ENCODE assay signal across 8 cellular contexts in genomic region chr4:87424032-87424543, GRCh38. TPM values are rescaled to one million over a fixed set of nuclear protein-coding genes. Genes with fewer than 3 reads are reported as not detected.
DNase-seq lines count a peak whose midpoint lies in the region; ATAC-seq and TF ChIP-seq lines count a peak whose summit lies in the region.
"Not testable (repeated sequence)": the region's sequence is repeated elsewhere in the genome, so short reads cannot be mapped to it uniquely, and the experiment has no call there.

No MANE protein-coding gene starts in this region.

- not testable (repeated sequence) for H3K9me2 ChIP-seq in SK-N-SH

- not testable (repeated sequence) for BruUV-seq in Calu3 (replicated peaks; lab: Mats Ljungman, UMichigan)

- not testable (repeated sequence) for H3K27ac Mint-ChIP-seq in Calu3 (ENCODE audit: unreplicated experiment); activated naive CD8-positive, alpha-beta T cell treated with anti-CD3 and anti-CD28 coated beads, Interleukin-2, amount 10 ng/mL, durations not matched to agents 7 days and 5 days; endodermal cell
- H3K27ac Mint-ChIP-seq in immature natural killer cell (peak overlapping the region in 5 of 6 donors; percentile 3 to 94 (median 78)), neural crest cell (ENCODE audit: unreplicated experiment) (peak overlapping the region; percentile 6)

- peak overlapping the region; percentile 94; the same call in 1 of the 2 replicates for H3K9ac ChIP-seq in SK-N-SH
- not testable (repeated sequence) for H3K9ac ChIP-seq in endodermal cell (ENCODE audit: extremely low read depth, low read length, poor library complexity, severe bottlenecking)

- intact Hi-C loops in Calu3 (cut with micrococcal nuclease; ENCODE audit: unreplicated experiment), result loop anchor here (5.0 kb wide), 1 partner anchor 37 kb away; no protein-coding TSS in a partner anchor
- intact Hi-C loops in testis (cut with DNase I; ENCODE audit: low total_unique reads), result not testable (repeated sequence)

- peak overlapping the region; percentile 86 for H3K4me2 ChIP-seq in SK-N-SH

- TF ChIP-seq EP300 in SK-N-SH (IDR thresholded peaks at IDR 0.05; ENCODE audit: borderline replicate concordance in 1 of 2, low read depth in 1 of 2, low read length in 1 of 2), result not testable (repeated sequence)

- not testable (repeated sequence) for H3F3A ChIP-seq in SK-N-SH (replicated peaks; ENCODE audit: insufficient read depth)

- POLR2A ChIA-PET in SK-N-SH (lab: Yijun Ruan, JAX), result not testable (repeated sequence)
- POLR2A ChIA-PET in activated naive CD8-positive, alpha-beta T cell treated with anti-CD3 and anti-CD28 coated beads, Interleukin-2, amount 10 ng/mL, durations not matched to agents 7 days and 5 days (lab: Charles Lee), result interaction anchor here (0.6 to 2.3 kb wide), 7 partner anchors 14 to 205 kb away, joined by 3 to 8 read pairs (median 4); partner anchors contain the start of gene HSD17B11

- H3K9me3 ChIP-seq in KOPT-K1 (ENCODE audit: insufficient read depth, low read length, poor library complexity, severe bottlenecking); SK-N-SH; endodermal cell (ENCODE audit: control insufficient read depth, low read length); testis: not testable (repeated sequence)

- peaks cover 12% of the 10 kb centered on the region for H3K36me3 Mint-ChIP-seq in Calu3 (ENCODE audit: insufficient read depth, unreplicated experiment)
- not testable (repeated sequence) for H3K36me3 Mint-ChIP-seq in activated naive CD8-positive, alpha-beta T cell treated with anti-CD3 and anti-CD28 coated beads, Interleukin-2, amount 10 ng/mL, durations not matched to agents 7 days and 5 days; endodermal cell (ENCODE audit: low read depth); immature natural killer cell; neural crest cell (ENCODE audit: low read depth)

- not testable (repeated sequence) for H3K4me1 ChIP-seq in SK-N-SH (ENCODE audit: control insufficient read depth in 1 of 2, insufficient read depth in 2 of 2, low read depth in 1 of 2, low read length in 1 of 2); endodermal cell (ENCODE audit: control insufficient read depth, insufficient read depth, low read length)
- H3K4me1 ChIP-seq in testis, result peaks cover 14% of the 10 kb centered on the region

- peak overlapping the region; percentile 30 for H3K27ac ChIP-seq in KOPT-K1 (ENCODE audit: low read depth, low read length, poor library complexity, severe bottlenecking)
- H3K27ac ChIP-seq in SK-N-SH (ENCODE audit: low read depth in 2 of 2, low read length in 1 of 2), result peak overlapping the region in 1 of 2 experiments; percentile 96; a peak in 2 of 4 replicates
- H3K27ac ChIP-seq in endodermal cell (ENCODE audit: low read depth, low read length), result not testable (repeated sequence)
- peak overlapping the region; percentile 85 to 95 for H3K27ac ChIP-seq in testis

- TF ChIP-seq CTCF in Calu3 (IDR thresholded peaks at IDR 0.05; ENCODE audit: unreplicated experiment); SK-N-SH (IDR thresholded peaks at IDR 0.05); endodermal cell (conservative IDR thresholded peaks at IDR 0.05); neural crest cell (conservative IDR thresholded peaks at IDR 0.05); testis (IDR thresholded peaks at IDR 0.05): not testable (repeated sequence)

- not testable (repeated sequence) for TF ChIP-seq RAD21 in SK-N-SH (IDR thresholded peaks at IDR 0.05; ENCODE audit: low read length)

- H3K36me3 ChIP-seq in KOPT-K1 (ENCODE audit: insufficient read depth, low read length); SK-N-SH (replicated peaks in 1 of 2; ENCODE audit: control insufficient read depth in 1 of 2, insufficient read depth in 2 of 2, low read length in 1 of 2); endodermal cell (ENCODE audit: control insufficient read depth, insufficient read depth, low read length); testis (ENCODE audit: low read depth, missing control alignments): not testable (repeated sequence)

- H2AFZ ChIP-seq in SK-N-SH (ENCODE audit: low read depth), result peak overlapping the region; percentile 99; the same call in 1 of the 2 replicates

- not testable (repeated sequence) for TF ChIP-seq POLR2A in testis (IDR thresholded peaks at IDR 0.05)

- peak overlapping the region; percentile 98 for H3K4me3 Mint-ChIP-seq in Calu3 (ENCODE audit: low read depth, unreplicated experiment)
- peak overlapping the region; percentile 80 for H3K4me3 Mint-ChIP-seq in activated naive CD8-positive, alpha-beta T cell treated with anti-CD3 and anti-CD28 coated beads, Interleukin-2, amount 10 ng/mL, durations not matched to agents 7 days and 5 days
- H3K4me3 Mint-ChIP-seq in endodermal cell, result peak overlapping the region; percentile 92
- peak overlapping the region; percentile 90 to 100 (median 99) for H3K4me3 Mint-ChIP-seq in immature natural killer cell
- H3K4me3 Mint-ChIP-seq in neural crest cell, result peak overlapping the region; percentile 99

- not testable (repeated sequence) for H3K4me1 Mint-ChIP-seq in Calu3 (ENCODE audit: low read depth, unreplicated experiment)
- peaks cover 14% of the 10 kb centered on the region for H3K4me1 Mint-ChIP-seq in activated naive CD8-positive, alpha-beta T cell treated with anti-CD3 and anti-CD28 coated beads, Interleukin-2, amount 10 ng/mL, durations not matched to agents 7 days and 5 days
- H3K4me1 Mint-ChIP-seq in endodermal cell (peaks cover 22% of the 10 kb centered on the region), immature natural killer cell (peaks cover 27 to 61% of the 10 kb centered on the region in 2 donors), neural crest cell (peaks cover 27% of the 10 kb centered on the region)

- not testable (repeated sequence) for H3K27me3 Mint-ChIP-seq in Calu3 (ENCODE audit: unreplicated experiment); activated naive CD8-positive, alpha-beta T cell treated with anti-CD3 and anti-CD28 coated beads, Interleukin-2, amount 10 ng/mL, durations not matched to agents 7 days and 5 days; endodermal cell (ENCODE audit: insufficient read depth); neural crest cell (ENCODE audit: low read depth)
- H3K27me3 Mint-ChIP-seq in immature natural killer cell (ENCODE audit: low read depth in 3 of 3), result peaks cover 8 to 13% (median 11%) of the 10 kb centered on the region in 3 donors

- peak overlapping the region; percentile 75 to 95 for H3K4me3 ChIP-seq in SK-N-SH (ENCODE audit: low read depth in 2 of 2, low read length in 1 of 2)
- peak overlapping the region; percentile 94 for H3K4me3 ChIP-seq in endodermal cell (ENCODE audit: low read length)
- H3K4me3 ChIP-seq in testis, result peak overlapping the region; percentile 80 to 92

- ATAC-seq in activated naive CD8-positive, alpha-beta T cell treated with anti-CD3 and anti-CD28 coated beads, Interleukin-2, amount 10 ng/mL, durations not matched to agents 7 days and 5 days (ENCODE audit: low read depth), result not testable (repeated sequence)

- not testable (repeated sequence) for DNase-seq in Calu3; SK-N-SH; activated naive CD8-positive, alpha-beta T cell treated with anti-CD3 and anti-CD28 coated beads, Interleukin-2, amount 10 ng/mL, durations not matched to agents 7 days and 5 days; endodermal cell; immature natural killer cell; neural crest cell (ENCODE audit: low read depth, low spot score)
- DNase-seq in testis, result peak; percentile 32

- WGBS in SK-N-SH (ENCODE audit: low lambda C conversion rate), result 93% methylated on average over 22 of the region's 22 CpGs
- 95 to 98% methylated on average over 8 to 22 of the region's 22 CpGs for WGBS in endodermal cell (ENCODE audit: insufficient coverage in 1 of 2, insufficient read length in 1 of 2), 2 experiments
- 58 to 85% methylated on average over 22 of the region's 22 CpGs for WGBS in testis, 2 donors

- H3K9me3 Mint-ChIP-seq in Calu3 (ENCODE audit: low read depth, unreplicated experiment); activated naive CD8-positive, alpha-beta T cell treated with anti-CD3 and anti-CD28 coated beads, Interleukin-2, amount 10 ng/mL, durations not matched to agents 7 days and 5 days; endodermal cell; immature natural killer cell; neural crest cell: not testable (repeated sequence)

- CTCF ChIA-PET in Calu3 (lab: Charles Lee), result interaction anchor here (0.7 kb wide), 1 partner anchor 205 kb away, joined by 4 read pairs; no protein-coding TSS in a partner anchor
- CTCF ChIA-PET in SK-N-SH (lab: Yijun Ruan, JAX), result interaction anchor here (1.4 to 1.9 kb wide), 2 partner anchors 11 to 48 kb away, joined by 4 to 5 read pairs; no protein-coding TSS in a partner anchor

- H3K27me3 ChIP-seq in SK-N-SH (ENCODE audit: insufficient read depth); endodermal cell (ENCODE audit: control insufficient read depth, insufficient read depth, low read length, poor library complexity, severe bottlenecking); testis: not testable (repeated sequence)

- not testable (repeated sequence) for H4K20me1 ChIP-seq in SK-N-SH (ENCODE audit: insufficient read depth)

- peaks cover 57% of the 10 kb centered on the region for H3K79me2 ChIP-seq in SK-N-SH (ENCODE audit: insufficient read depth)

RNA-seq across cellular contexts. Expression of gene NUDT9, which starts 1.7 kb away (rescaled TPM):
- total RNA-seq in Calu3 (2022) (15.7 and 16.8 TPM in 2 replicates), endodermal cell (10 to 100 TPM; 23.2 to 28.6 TPM), neural crest cell (22.6 and 25.4 TPM in 2 replicates), testis (10 to 100 TPM; 28.4 to 38.0 TPM)
- polyA plus RNA-seq in SK-N-SH (2012; rRNA removed) (21.5 and 21.8 TPM in 2 replicates), immature natural killer cell (10 to 100 TPM; 15.7 to 20.1 (median 15.7) TPM), testis (ENCODE audit: insufficient read depth, low read depth, low replicate concordance) (45.0 TPM)
- 27.2 and 35.4 TPM in 2 replicates for polyA plus RNA-seq in SK-N-SH (2012; cell fraction: cytosol; rRNA removed)
- polyA plus RNA-seq in SK-N-SH (2012; cell fraction: nucleus; rRNA removed), result 7.6 and 17.8 TPM in 2 replicates
- total RNA-seq in activated naive CD8-positive, alpha-beta T cell treated with anti-CD3 and anti-CD28 coated beads, Interleukin-2, amount 10 ng/mL, durations not matched to agents 7 days and 5 days, result 10 to 100 TPM; 10.5 to 13.4 TPM
- 24.5 TPM for polyA plus RNA-seq in endodermal cell (2013, experiment 1 of 2)
- polyA plus RNA-seq in endodermal cell (2013, experiment 2 of 2), result 21.6 TPM

RNA-seq across cellular contexts. Expression of gene HSD17B11, which starts 33.1 kb away (rescaled TPM):
- total RNA-seq in Calu3 (2022) (48.2 and 50.5 TPM in 2 replicates), endodermal cell (10 to 100 TPM; 18.3 to 22.7 TPM), neural crest cell (18.4 and 22.6 TPM in 2 replicates), testis (10 to 100 TPM; 22.7 to 24.2 TPM)
- polyA plus RNA-seq in SK-N-SH (2012; rRNA removed) (13.2 and 17.7 TPM in 2 replicates), immature natural killer cell (100 to 1,000 TPM in 2 of 3 donors, 10 to 100 TPM in 1; 81.6 to 112 (median 105) TPM), testis (ENCODE audit: insufficient read depth, low read depth, low replicate concordance) (21.3 TPM)
- polyA plus RNA-seq in SK-N-SH (2012; cell fraction: cytosol; rRNA removed), result 23.1 and 27.5 TPM in 2 replicates
- 3.7 and 8.4 TPM in 2 replicates for polyA plus RNA-seq in SK-N-SH (2012; cell fraction: nucleus; rRNA removed)
- 10 to 100 TPM; 42.8 to 48.0 TPM for total RNA-seq in activated naive CD8-positive, alpha-beta T cell treated with anti-CD3 and anti-CD28 coated beads, Interleukin-2, amount 10 ng/mL, durations not matched to agents 7 days and 5 days
- polyA plus RNA-seq in endodermal cell (2013, experiment 1 of 2), result 36.7 TPM
- polyA plus RNA-seq in endodermal cell (2013, experiment 2 of 2), result 30.2 TPM
